12 cellular contexts compared by ENCODE assay signal in the genomic region with DNA sequence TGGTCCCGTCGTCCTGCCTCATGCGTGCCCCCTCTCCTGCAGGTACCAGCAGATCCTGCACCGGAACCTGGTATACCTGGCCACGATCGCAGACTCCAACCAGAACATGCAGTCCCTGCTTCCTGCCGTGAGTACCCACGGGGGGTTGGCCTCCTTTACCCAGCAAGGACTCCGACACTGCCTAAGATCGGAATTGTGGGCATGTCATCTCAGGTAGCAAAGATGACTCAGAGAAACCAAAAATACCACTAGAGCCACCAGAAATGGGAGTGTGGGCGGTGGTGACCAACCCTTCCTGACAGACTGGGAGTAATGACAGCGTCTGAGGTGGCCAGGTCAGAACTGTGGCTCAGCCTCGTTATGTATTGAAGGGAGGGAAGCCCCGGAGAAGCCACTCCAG.
DNase-seq lines count a peak whose midpoint lies in the region; ATAC-seq lines count a peak whose summit lies in the region.
"Had no signal": no experiment of that assay in that cellular context is flagged by ENCODE, and none has a peak within 500 bp of the region (broad histone marks: within the 10 kb centered on the region; RNA-seq: fewer than 3 reads in every experiment).

No MANE protein-coding gene starts in this region.

- peak; percentile 87 to 90 for ATAC-seq in activated CD4-positive, CD25-positive, alpha-beta regulatory T cell treated with anti-CD3 and anti-CD28 coated beads, Interleukin-2, amount 50 U/mL, for 24 hours
- ATAC-seq in HG03025 (IDR thresholded peaks at IDR 0.05; ENCODE audit: low FRiP score, unreplicated experiment) (no peak), HG02642 (IDR thresholded peaks at IDR 0.05; ENCODE audit: poor library complexity, unreplicated experiment) (no peak)

- peak overlapping the region; percentile 68 for H3K27ac ChIP-seq in epithelial cell of prostate
- H3K27ac ChIP-seq: 22Rv1, cardiac muscle cell, SK-N-MC had no signal

- DNase-seq in activated CD4-positive, alpha-beta T cell treated with anti-CD3 and anti-CD28 coated beads for 24 hours (ENCODE audit: low read depth in 2 of 2), result peak; percentile 44 to 57
- DNase-seq in activated CD4-positive, alpha-beta T cell treated with anti-CD3 and anti-CD28 coated beads, Interleukin-2, amount 50 U/mL, for 1 hour, result no peak
- DNase-seq in epithelial cell of prostate (ENCODE audit: low read depth, low spot score), result peak; percentile 81
- peak; percentile 41 for DNase-seq in stimulated activated CD8-positive, alpha-beta memory T cell treated with anti-CD3 and anti-CD28 coated beads, Interleukin-7, amount 100 ng/mL, for 24 hours (ENCODE audit: low read depth)
- no peak for DNase-seq in NCI-H1048 (lab: John Stamatoyannopoulos, UW)
- DNase-seq: NCI-H1092 had no signal

Comparison
In these comparisons a context has a peak if more than half of its experiments do, and no peak if none do; other contexts are left out.
1. DNase-seq: peak in activated CD4-positive, alpha-beta T cell treated with anti-CD3 and anti-CD28 coated beads for 24 hours (2 of 2), epithelial cell of prostate (single experiment) and stimulated activated CD8-positive, alpha-beta memory T cell treated with anti-CD3 and anti-CD28 coated beads, Interleukin-7, amount 100 ng/mL, for 24 hours (single experiment); none in activated CD4-positive, alpha-beta T cell treated with anti-CD3 and anti-CD28 coated beads, Interleukin-2, amount 50 U/mL, for 1 hour (single experiment) and NCI-H1048 (single experiment).
2. ATAC-seq: peak in activated CD4-positive, CD25-positive, alpha-beta regulatory T cell treated with anti-CD3 and anti-CD28 coated beads, Interleukin-2, amount 50 U/mL, for 24 hours (2 of 2); none in HG03025 (single experiment) and HG02642 (single experiment).